10 cellular contexts compared by ENCODE assay signal in genomic region chr19:50300814-50301606, GRCh38. TPM values are rescaled to one million over a fixed set of nuclear protein-coding genes. Genes with fewer than 3 reads are reported as not detected.
A peak's percentile ranks its signal among the peaks of the same experiment; 100 is the strongest.
DNase-seq lines count a peak whose midpoint lies in the region; ATAC-seq and TF ChIP-seq lines count a peak whose summit lies in the region.
"Had no signal": no experiment of that assay in that cellular context is flagged by ENCODE, and none has a peak within 500 bp of the region (broad histone marks: within the 10 kb centered on the region; RNA-seq: fewer than 3 reads in every experiment).

No MANE protein-coding gene starts in this region.

- no peaks in the 10 kb centered on the region for H3K9me3 ChIP-seq in Panc1 (ENCODE audit: control insufficient read depth, insufficient read depth, low read depth, low read length)
- no peaks in the 10 kb centered on the region for H3K9me3 ChIP-seq in SJCRH30 (replicated peaks)
- peaks cover 0 to 4% of the 10 kb centered on the region in 2 donors for H3K9me3 ChIP-seq in right atrium auricular region

- CTCF ChIA-PET in Panc1 (lab: Charles Lee), result no interaction called here

- in situ Hi-C loops in Panc1 (cut with HindIII; ENCODE audit: low pct_unique_long_range_greater_than_20kb, low sequenced_read_pairs), result no loop called here

- TF ChIP-seq CTCF in Panc1 (IDR thresholded peaks at IDR 0.05), result no peak
- TF ChIP-seq CTCF in right atrium auricular region (IDR thresholded peaks at IDR 0.05), result no peak

- H3K4me3 ChIP-seq in Panc1 (ENCODE audit: low read depth in 2 of 2, low read length in 2 of 2), result no peak overlapping the region
- H3K4me3 ChIP-seq in SJCRH30, result no peak overlapping the region
- H3K4me3 ChIP-seq in right atrium auricular region, result no peak overlapping the region
- H3K4me3 ChIP-seq: neural progenitor cell had no signal

- intact Hi-C loops in Panc1 (cut with micrococcal nuclease; ENCODE audit: unreplicated experiment), result no loop called here

- no peak overlapping the region for H3K27ac ChIP-seq in Panc1 (ENCODE audit: low read length)
- no peak overlapping the region for H3K27ac ChIP-seq in SJCRH30
- no peak overlapping the region for H3K27ac ChIP-seq in right atrium auricular region
- H3K27ac ChIP-seq: neural progenitor cell had no signal

- peak; percentile 37 for DNase-seq in stimulated activated CD4-positive, alpha-beta T cell treated with anti-CD3 and anti-CD28 coated beads, Interleukin-15, amount 100 ng/mL, for 24 hours
- no peak for DNase-seq in stimulated activated CD4-positive, alpha-beta T cell treated with anti-CD3 and anti-CD28 coated beads, Interleukin-4, amount 100 ng/mL, for 1 hour
- DNase-seq in Panc1 (ENCODE audit: low read depth, low spot score), result peak; percentile 15
- DNase-seq in fibroblast of peridontal ligament (ENCODE audit: extremely low read depth), result peak; percentile 7
- DNase-seq in putamen (ENCODE audit: low spot score), result no peak
- DNase-seq in SJCRH30, result no peak
- DNase-seq in right atrium auricular region (ENCODE audit: low spot score), result no peak
- DNase-seq: NCI-H2171 had no signal

- POLR2A ChIA-PET in Panc1 (lab: Charles Lee), result interaction anchor here (0.5 kb wide), 1 partner anchor 28 kb away, joined by 5 read pairs; the partner anchor contains the start of gene KCNC3

- ATAC-seq in Panc1, result peak; percentile 91
- ATAC-seq in HG02884 (IDR thresholded peaks at IDR 0.05; ENCODE audit: unreplicated experiment), result no peak

- no peaks in the 10 kb centered on the region for H3K27me3 ChIP-seq in Panc1 (ENCODE audit: control insufficient read depth, insufficient read depth, low read length)
- H3K27me3 ChIP-seq in SJCRH30, result no peaks in the 10 kb centered on the region
- H3K27me3 ChIP-seq in right atrium auricular region, result no peaks in the 10 kb centered on the region
- H3K27me3 ChIP-seq: neural progenitor cell had no signal

- BruUV-seq in Panc1 (replicated peaks; lab: Mats Ljungman, UMichigan), result no TSS peak

- H3K4me1 ChIP-seq in Panc1 (ENCODE audit: control insufficient read depth, insufficient read depth, low read length), result no peaks in the 10 kb centered on the region
- H3K4me1 ChIP-seq in SJCRH30, result no peaks in the 10 kb centered on the region
- H3K4me1 ChIP-seq in right atrium auricular region, result no peaks in the 10 kb centered on the region
- H3K4me1 ChIP-seq: neural progenitor cell had no signal

- no peaks in the 10 kb centered on the region for H3K36me3 ChIP-seq in Panc1 (ENCODE audit: control insufficient read depth, insufficient read depth, low read length)
- H3K36me3 ChIP-seq in SJCRH30, result peaks cover 13% of the 10 kb centered on the region
- H3K36me3 ChIP-seq in right atrium auricular region, result peaks cover 12% of the 10 kb centered on the region
- H3K36me3 ChIP-seq: neural progenitor cell had no signal

RNA-seq across cellular contexts. Expression of gene KCNC3, which starts 28.2 kb away (rescaled TPM):
- total RNA-seq in Panc1 (2021; ENCODE audit: unreplicated experiment) (10.8 TPM), right atrium auricular region (1 to 10 TPM; 1.4 to 2.0 TPM)
- polyA plus RNA-seq in Panc1 (2012; ENCODE audit: insufficient read length), result 13.8 TPM
- 1.1 and 1.2 TPM in 2 replicates for total RNA-seq in SJCRH30 (2014; rRNA removed; shearing (Covaris generic))

Comparison
In these comparisons a context has a peak if more than half of its experiments do, and no peak if none do; other contexts are left out.
1. DNase-seq: peak in stimulated activated CD4-positive, alpha-beta T cell treated with anti-CD3 and anti-CD28 coated beads, Interleukin-15, amount 100 ng/mL, for 24 hours (single experiment), Panc1 (single experiment) and fibroblast of peridontal ligament (single experiment); none in stimulated activated CD4-positive, alpha-beta T cell treated with anti-CD3 and anti-CD28 coated beads, Interleukin-4, amount 100 ng/mL, for 1 hour (single experiment), putamen (single experiment), SJCRH30 (0 of 2) and right atrium auricular region (single experiment).